ENCODE assay signal across 8 cellular contexts in the genomic region with DNA sequence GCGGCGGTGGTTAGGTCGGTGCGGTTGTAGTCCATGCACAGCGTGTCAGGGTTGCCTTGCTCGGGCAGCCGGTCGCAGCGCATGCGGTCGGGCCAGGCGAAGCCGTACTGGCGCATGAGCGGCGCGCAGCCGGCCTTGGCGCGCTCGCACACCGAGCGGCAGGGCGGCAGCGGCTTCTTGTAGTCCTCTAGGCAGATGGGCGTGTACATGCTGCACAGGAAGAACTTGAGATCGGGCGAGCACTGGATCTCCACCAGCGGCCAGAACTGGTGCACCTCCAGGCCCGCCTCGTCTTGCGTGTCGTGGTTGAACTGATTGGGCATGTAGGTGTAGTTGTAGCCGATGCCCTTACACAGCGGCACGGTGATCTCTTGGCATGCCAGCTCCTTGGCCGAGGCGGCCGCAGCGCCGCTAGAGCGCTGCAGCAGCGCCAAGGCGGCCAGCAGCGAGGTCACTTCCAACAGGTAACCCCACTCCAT.
DNase-seq lines count a peak whose midpoint lies in the region; ATAC-seq and FAIRE-seq lines count a peak whose summit lies in the region.

No MANE protein-coding gene starts in this region.

- peak; percentile 24 for DNase-seq in CMK (ENCODE audit: low read depth)
- peak; percentile 37 for DNase-seq in GM19239 (ENCODE audit: insufficient read length, low spot score)
- peak; percentile 51 for DNase-seq in RPMI8226
- peak; percentile 91 for DNase-seq in astrocyte of the hippocampus (ENCODE audit: low read depth, low spot score)
- peak in 28 of 51 donors; percentile 8 to 68 (median 27) for DNase-seq in hypothalamus (lab: John Stamatoyannopoulos, UW)

- peak overlapping the region; percentile 95 for H3K4me3 ChIP-seq in rectal smooth muscle tissue (ENCODE audit: low read length)

- H3K27me3 ChIP-seq in rectal smooth muscle tissue (ENCODE audit: control insufficient read depth, insufficient read depth, low read length), result no peaks in the 10 kb centered on the region

- no peaks in the 10 kb centered on the region for H3K36me3 ChIP-seq in rectal smooth muscle tissue (ENCODE audit: control insufficient read depth, insufficient read depth, low read length)

- H3K4me1 ChIP-seq in rectal smooth muscle tissue (ENCODE audit: control insufficient read depth, insufficient read depth, low read length), result peaks cover 8% of the 10 kb centered on the region

- ATAC-seq in HG03457 (IDR thresholded peaks at IDR 0.05; ENCODE audit: unreplicated experiment) (peak; percentile 30), HG02763 (IDR thresholded peaks at IDR 0.05; ENCODE audit: unreplicated experiment) (no peak)

- peak overlapping the region; percentile 80 for H3K27ac ChIP-seq in rectal smooth muscle tissue (ENCODE audit: low read depth, low read length)

- H3K9ac ChIP-seq in rectal smooth muscle tissue (ENCODE audit: low read length), result no peak overlapping the region

- FAIRE-seq in GM19239 (lab: Jason Lieb, UNC), result peak; percentile 71

Comparison
In these comparisons a context has a peak if more than half of its experiments do, and no peak if none do; other contexts are left out.
1. DNase-seq: peak in every context shown above with its lines; median percentile 91 in astrocyte of the hippocampus; 51 in RPMI8226; 37 in GM19239; 27 in hypothalamus; 24 in CMK.